In genomic region chr13:48040059-48040458, GRCh38 we compare ENCODE assay signal across 24 cellular contexts. TPM values are rescaled to one million over a fixed set of nuclear protein-coding genes. Genes with fewer than 3 reads are reported as not detected.
DNase-seq lines count a peak whose midpoint lies in the region; ATAC-seq and TF ChIP-seq lines count a peak whose summit lies in the region.
"Had no signal": no experiment of that assay in that cellular context is flagged by ENCODE, and none has a peak within 500 bp of the region (broad histone marks: within the 10 kb centered on the region; RNA-seq: fewer than 3 reads in every experiment).

No MANE protein-coding gene starts in this region.

- H3K4me3 ChIP-seq in CD8-positive, alpha-beta memory T cell (ENCODE audit: low read length) = no peak overlapping the region
- H3K4me3 ChIP-seq: heart right ventricle, tibial artery had no signal

- intact Hi-C loops in activated CD4-positive, alpha-beta T cell treated with anti-CD3 and anti-CD28 coated beads, Interleukin-2, amount 10 ng/mL, durations not matched to agents 24 days and 14 days (cut with micrococcal nuclease) = no loop called here

- H3K27ac ChIP-seq in CD8-positive, alpha-beta memory T cell (ENCODE audit: low read depth, low read length) = no peak overlapping the region
- H3K27ac ChIP-seq: foreskin keratinocyte, heart right ventricle, tibial artery had no signal

- no peaks in the 10 kb centered on the region for H3K9me3 Mint-ChIP-seq in activated CD4-positive, alpha-beta T cell treated with anti-CD3 and anti-CD28 coated beads, Interleukin-2, amount 10 ng/mL, durations not matched to agents 7 days and 5 days
- no peaks in the 10 kb centered on the region for H3K9me3 Mint-ChIP-seq in activated CD4-positive, alpha-beta T cell treated with anti-CD3 and anti-CD28 coated beads, Interleukin-2, amount 10 ng/mL, durations not matched to agents 24 days and 14 days
- H3K9me3 Mint-ChIP-seq in CD8-positive, alpha-beta memory T cell = peaks cover 0 to 3% (median 0%) of the 10 kb centered on the region in 5 donors
- H3K9me3 Mint-ChIP-seq in brain = peaks cover 0 to 6% (median 0%) of the 10 kb centered on the region in 5 experiments
- no peaks in the 10 kb centered on the region for H3K9me3 Mint-ChIP-seq in natural killer cell treated with Interleukin-12 subunit alpha and Interleukin-12 subunit beta and Interleukin-15 and Interleukin-18, amount 100 ng/mL, for 72 hours

- peaks cover 40% of the 10 kb centered on the region for H3K36me3 Mint-ChIP-seq in activated CD4-positive, alpha-beta T cell treated with anti-CD3 and anti-CD28 coated beads, Interleukin-2, amount 10 ng/mL, durations not matched to agents 7 days and 5 days (ENCODE audit: low read depth)
- H3K36me3 Mint-ChIP-seq in activated CD4-positive, alpha-beta T cell treated with anti-CD3 and anti-CD28 coated beads, Interleukin-2, amount 10 ng/mL, durations not matched to agents 24 days and 14 days (ENCODE audit: low read depth) = peaks cover 46% of the 10 kb centered on the region
- H3K36me3 Mint-ChIP-seq in CD8-positive, alpha-beta memory T cell = peaks cover 0 to 30% (median 6%) of the 10 kb centered on the region in 3 donors
- H3K36me3 Mint-ChIP-seq in brain = peaks cover 15% of the 10 kb centered on the region
- peaks cover 9% of the 10 kb centered on the region for H3K36me3 Mint-ChIP-seq in natural killer cell treated with Interleukin-12 subunit alpha and Interleukin-12 subunit beta and Interleukin-15 and Interleukin-18, amount 100 ng/mL, for 72 hours

- no peak overlapping the region for H3K4me3 Mint-ChIP-seq in activated CD4-positive, alpha-beta T cell treated with anti-CD3 and anti-CD28 coated beads, Interleukin-2, amount 10 ng/mL, durations not matched to agents 7 days and 5 days
- no peak overlapping the region for H3K4me3 Mint-ChIP-seq in activated CD4-positive, alpha-beta T cell treated with anti-CD3 and anti-CD28 coated beads, Interleukin-2, amount 10 ng/mL, durations not matched to agents 24 days and 14 days
- peak overlapping the region in 4 of 7 donors; percentile 12 to 72 (median 37) for H3K4me3 Mint-ChIP-seq in CD8-positive, alpha-beta memory T cell
- H3K4me3 Mint-ChIP-seq in brain = peak overlapping the region in 3 of 5 experiments; percentile 36 to 78 (median 38)
- H3K4me3 Mint-ChIP-seq in natural killer cell treated with Interleukin-12 subunit alpha and Interleukin-12 subunit beta and Interleukin-15 and Interleukin-18, amount 100 ng/mL, for 72 hours = peak overlapping the region; percentile 40

- peaks cover 18% of the 10 kb centered on the region for H3K4me1 ChIP-seq in CD8-positive, alpha-beta memory T cell (ENCODE audit: insufficient read depth, low read length)

- H3K27me3 ChIP-seq in CD8-positive, alpha-beta memory T cell (ENCODE audit: insufficient read depth, low read length, poor library complexity, severe bottlenecking) = no peaks in the 10 kb centered on the region
- H3K27me3 ChIP-seq: foreskin keratinocyte, heart right ventricle, tibial artery had no signal

- POLR2A ChIA-PET in activated CD4-positive, alpha-beta T cell treated with anti-CD3 and anti-CD28 coated beads, Interleukin-2, amount 10 ng/mL, durations not matched to agents 7 days and 5 days (lab: Charles Lee) = no interaction called here
- POLR2A ChIA-PET in CD8-positive, alpha-beta memory T cell (lab: Charles Lee) = interaction anchor here (0.5 to 0.8 kb wide), 2 partner anchors 8 to 613 kb away, joined by 3 read pairs; no protein-coding TSS in a partner anchor

- peak overlapping the region; percentile 38 for H3K27ac Mint-ChIP-seq in activated CD4-positive, alpha-beta T cell treated with anti-CD3 and anti-CD28 coated beads, Interleukin-2, amount 10 ng/mL, durations not matched to agents 7 days and 5 days
- H3K27ac Mint-ChIP-seq in activated CD4-positive, alpha-beta T cell treated with anti-CD3 and anti-CD28 coated beads, Interleukin-2, amount 10 ng/mL, durations not matched to agents 24 days and 14 days = no peak overlapping the region
- H3K27ac Mint-ChIP-seq in CD8-positive, alpha-beta memory T cell = peak overlapping the region in 3 of 8 donors; percentile 48 to 50 (median 50)
- H3K27ac Mint-ChIP-seq in brain = peak overlapping the region in 2 of 5 experiments; percentile 54 to 69
- peak overlapping the region; percentile 92 to 93 for H3K27ac Mint-ChIP-seq in natural killer cell treated with Interleukin-12 subunit alpha and Interleukin-12 subunit beta and Interleukin-15 and Interleukin-18, amount 100 ng/mL, for 72 hours

- no peak for DNase-seq in activated CD4-positive, alpha-beta T cell treated with anti-CD3 and anti-CD28 coated beads, Interleukin-2, amount 10 ng/mL, durations not matched to agents 7 days and 5 days
- DNase-seq in activated CD4-positive, alpha-beta T cell treated with anti-CD3 and anti-CD28 coated beads, Interleukin-2, amount 10 ng/mL, durations not matched to agents 24 days and 14 days = no peak
- no peak for DNase-seq in CD8-positive, alpha-beta memory T cell
- DNase-seq in natural killer cell treated with Interleukin-12 subunit alpha and Interleukin-12 subunit beta and Interleukin-15 and Interleukin-18, amount 100 ng/mL, for 72 hours (ENCODE audit: low spot score) = no peak
- no peak for DNase-seq in NCI-H526 treated with DMSO at 0.1 percent for 48 hours (lab: John Stamatoyannopoulos, UW)
- DNase-seq: activated CD4-positive, CD25-positive, alpha-beta regulatory T cell; activated CD8-positive, alpha-beta memory T cell treated with anti-CD3 and anti-CD28 coated beads for 24 hours; activated T-cell treated with anti-CD3 and anti-CD28 coated beads, Interleukin-2, amount 50 U/mL, for 1 hour; GF-D8; heart right ventricle; NCI-H1105; NCI-H2107; NCI-H446; OCI-M1; posterior cingulate gyrus; stimulated activated naive CD8-positive, alpha-beta T cell treated with anti-CD3 and anti-CD28 coated beads, Interleukin-15, Interleukin-2, amounts not matched to agents 100 U/mL and 50 U/mL, for 24 hours; tibial artery had no signal

- no peak for TF ChIP-seq CTCF in brain (conservative IDR thresholded peaks at IDR 0.05)

- CTCF ChIA-PET in activated CD4-positive, alpha-beta T cell treated with anti-CD3 and anti-CD28 coated beads, Interleukin-2, amount 10 ng/mL, durations not matched to agents 7 days and 5 days (lab: Charles Lee) = interaction anchor here (0.8 to 1.3 kb wide), 2 partner anchors 8 to 55 kb away, joined by 4 to 5 read pairs; partner anchors contain the start of gene MED4
- CTCF ChIA-PET in CD8-positive, alpha-beta memory T cell (lab: Charles Lee) = interaction anchor here (4.7 kb wide), 1 partner anchor 54 kb away, joined by 39 read pairs; the partner anchor contains the start of gene MED4

- H3K9me3 ChIP-seq in CD8-positive, alpha-beta memory T cell (ENCODE audit: low read length) = no peaks in the 10 kb centered on the region
- H3K9me3 ChIP-seq: heart right ventricle, tibial artery had no signal

- H3K4me1 Mint-ChIP-seq in activated CD4-positive, alpha-beta T cell treated with anti-CD3 and anti-CD28 coated beads, Interleukin-2, amount 10 ng/mL, durations not matched to agents 7 days and 5 days = peaks cover 65% of the 10 kb centered on the region
- peaks cover 46% of the 10 kb centered on the region for H3K4me1 Mint-ChIP-seq in activated CD4-positive, alpha-beta T cell treated with anti-CD3 and anti-CD28 coated beads, Interleukin-2, amount 10 ng/mL, durations not matched to agents 24 days and 14 days
- H3K4me1 Mint-ChIP-seq in CD8-positive, alpha-beta memory T cell = peaks cover 29 to 40% (median 37%) of the 10 kb centered on the region in 3 donors
- peaks cover 33% of the 10 kb centered on the region for H3K4me1 Mint-ChIP-seq in brain
- H3K4me1 Mint-ChIP-seq in natural killer cell treated with Interleukin-12 subunit alpha and Interleukin-12 subunit beta and Interleukin-15 and Interleukin-18, amount 100 ng/mL, for 72 hours (ENCODE audit: low read depth in 2 of 2) = peaks cover 27 to 43% of the 10 kb centered on the region in 2 donors

- H3K27me3 Mint-ChIP-seq in activated CD4-positive, alpha-beta T cell treated with anti-CD3 and anti-CD28 coated beads, Interleukin-2, amount 10 ng/mL, durations not matched to agents 7 days and 5 days = no peaks in the 10 kb centered on the region
- no peaks in the 10 kb centered on the region for H3K27me3 Mint-ChIP-seq in activated CD4-positive, alpha-beta T cell treated with anti-CD3 and anti-CD28 coated beads, Interleukin-2, amount 10 ng/mL, durations not matched to agents 24 days and 14 days
- H3K27me3 Mint-ChIP-seq in CD8-positive, alpha-beta memory T cell = peaks cover 0 to 4% of the 10 kb centered on the region in 2 donors
- H3K27me3 Mint-ChIP-seq in brain = peaks cover 8% of the 10 kb centered on the region
- H3K27me3 Mint-ChIP-seq in natural killer cell treated with Interleukin-12 subunit alpha and Interleukin-12 subunit beta and Interleukin-15 and Interleukin-18, amount 100 ng/mL, for 72 hours = no peaks in the 10 kb centered on the region

- H3K36me3 ChIP-seq in CD8-positive, alpha-beta memory T cell (ENCODE audit: insufficient read depth, low read length) = no peaks in the 10 kb centered on the region

- ATAC-seq in natural killer cell treated with Interleukin-12 subunit alpha and Interleukin-12 subunit beta and Interleukin-15 and Interleukin-18, amount 100 ng/mL, for 72 hours = no peak
- ATAC-seq in GM18519 (IDR thresholded peaks at IDR 0.05; ENCODE audit: low FRiP score, unreplicated experiment) (no peak), HG02970 (IDR thresholded peaks at IDR 0.05; ENCODE audit: low FRiP score, unreplicated experiment) (no peak)
- ATAC-seq: heart right ventricle; left lobe of liver; sciatic nerve; SK-N-SH treated with all-trans-retinoic acid at 6 μM for 48 hours; stimulated activated naive CD8-positive, alpha-beta T cell treated with anti-CD3 and anti-CD28 coated beads, Interleukin-15, Interleukin-2, amounts not matched to agents 100 U/mL and 50 U/mL, for 24 hours had no signal

RNA-seq across cellular contexts. Expression of gene NUDT15, which starts 2.5 kb away (rescaled TPM):
- total RNA-seq in activated CD4-positive, alpha-beta T cell treated with anti-CD3 and anti-CD28 coated beads, Interleukin-2, amount 10 ng/mL, durations not matched to agents 7 days and 5 days = 10 to 100 TPM; 10.1 to 12.0 TPM
- 18.2 and 19.1 TPM in 2 replicates for total RNA-seq in activated CD4-positive, alpha-beta T cell treated with anti-CD3 and anti-CD28 coated beads, Interleukin-2, amount 10 ng/mL, durations not matched to agents 24 days and 14 days
- total RNA-seq in CD8-positive, alpha-beta memory T cell = 10 to 100 TPM; 23.9 to 24.0 TPM
- 7.1 TPM for polyA plus RNA-seq in CD8-positive, alpha-beta memory T cell
- 10.9 TPM for polyA plus RNA-seq in brain (ENCODE audit: insufficient read depth, low read depth, low replicate concordance)
- 10 to 100 TPM; 16.8 to 19.4 TPM for total RNA-seq in natural killer cell treated with Interleukin-12 subunit alpha and Interleukin-12 subunit beta and Interleukin-15 and Interleukin-18, amount 100 ng/mL, for 72 hours

RNA-seq across cellular contexts. Expression of gene SUCLA2, which starts 39.0 kb away (rescaled TPM):
- total RNA-seq in activated CD4-positive, alpha-beta T cell treated with anti-CD3 and anti-CD28 coated beads, Interleukin-2, amount 10 ng/mL, durations not matched to agents 7 days and 5 days = 10 to 100 TPM; 34.1 to 34.7 TPM
- total RNA-seq in activated CD4-positive, alpha-beta T cell treated with anti-CD3 and anti-CD28 coated beads, Interleukin-2, amount 10 ng/mL, durations not matched to agents 24 days and 14 days = 44.6 and 45.3 TPM in 2 replicates
- 10 to 100 TPM; 49.8 to 52.3 TPM for total RNA-seq in CD8-positive, alpha-beta memory T cell
- polyA plus RNA-seq in CD8-positive, alpha-beta memory T cell = 33.4 TPM
- polyA plus RNA-seq in brain (ENCODE audit: insufficient read depth, low read depth, low replicate concordance) = 17.8 TPM
- 10 to 100 TPM; 35.3 to 51.9 TPM for total RNA-seq in natural killer cell treated with Interleukin-12 subunit alpha and Interleukin-12 subunit beta and Interleukin-15 and Interleukin-18, amount 100 ng/mL, for 72 hours

RNA-seq across cellular contexts. Expression of gene MED4, which starts 54.8 kb away (rescaled TPM):
- 10 to 100 TPM; 63.1 to 72.2 TPM for total RNA-seq in activated CD4-positive, alpha-beta T cell treated with anti-CD3 and anti-CD28 coated beads, Interleukin-2, amount 10 ng/mL, durations not matched to agents 7 days and 5 days
- 61.8 and 63.5 TPM in 2 replicates for total RNA-seq in activated CD4-positive, alpha-beta T cell treated with anti-CD3 and anti-CD28 coated beads, Interleukin-2, amount 10 ng/mL, durations not matched to agents 24 days and 14 days
- 10 to 100 TPM; 61.1 to 68.1 TPM for total RNA-seq in CD8-positive, alpha-beta memory T cell
- polyA plus RNA-seq in CD8-positive, alpha-beta memory T cell = 105 TPM
- 33.4 TPM for polyA plus RNA-seq in brain (ENCODE audit: insufficient read depth, low read depth, low replicate concordance)
- total RNA-seq in natural killer cell treated with Interleukin-12 subunit alpha and Interleukin-12 subunit beta and Interleukin-15 and Interleukin-18, amount 100 ng/mL, for 72 hours = 10 to 100 TPM; 50.2 to 56.5 TPM

Comparison
In these comparisons a context has a peak if more than half of its experiments do, and no peak if none do; other contexts are left out.
1. H3K4me3 Mint-ChIP-seq: peak in CD8-positive, alpha-beta memory T cell (4 of 7), brain (3 of 5) and natural killer cell treated with Interleukin-12 subunit alpha and Interleukin-12 subunit beta and Interleukin-15 and Interleukin-18, amount 100 ng/mL, for 72 hours (single experiment); none in activated CD4-positive, alpha-beta T cell treated with anti-CD3 and anti-CD28 coated beads, Interleukin-2, amount 10 ng/mL, durations not matched to agents 7 days and 5 days (single experiment) and activated CD4-positive, alpha-beta T cell treated with anti-CD3 and anti-CD28 coated beads, Interleukin-2, amount 10 ng/mL, durations not matched to agents 24 days and 14 days (single experiment).